ENCODE assay signal across 7 cellular contexts in the genomic region with DNA sequence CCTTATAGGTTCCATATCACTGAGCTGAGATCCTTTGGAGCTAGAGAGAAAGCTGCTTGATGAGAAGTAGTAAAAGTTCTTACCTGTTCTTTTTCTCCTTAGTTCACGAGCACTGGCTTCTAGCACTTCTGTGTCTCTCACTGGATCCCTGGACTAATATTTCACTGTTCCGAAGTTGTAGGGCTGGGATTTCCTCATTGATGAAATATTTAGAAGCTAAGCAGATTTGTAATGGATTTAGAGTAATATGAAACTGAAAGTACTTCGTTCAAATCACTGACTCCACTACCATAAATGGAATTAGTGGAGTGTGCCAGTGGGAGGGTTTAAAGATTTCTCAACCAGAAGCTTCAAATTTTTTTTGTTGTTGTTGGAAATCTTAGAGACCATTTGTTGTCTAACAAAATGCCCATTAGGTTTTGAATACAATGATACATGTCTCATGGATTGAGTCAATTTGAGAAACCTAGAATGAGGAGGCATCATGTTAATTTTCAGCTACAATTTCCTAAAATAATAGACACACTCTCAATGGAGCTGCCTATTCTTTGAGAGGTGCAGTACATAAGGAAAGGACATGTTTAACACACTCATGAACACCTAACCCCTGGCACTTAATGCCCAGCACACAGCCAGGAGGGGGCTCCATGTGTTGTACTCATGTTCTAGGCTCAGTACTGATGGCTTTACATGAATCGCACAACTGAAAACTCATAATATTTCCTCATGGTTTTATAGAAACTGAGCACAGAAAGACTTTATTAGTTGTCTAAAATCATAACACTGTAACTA. TPM values are rescaled to one million over a fixed set of nuclear protein-coding genes. Genes with fewer than 3 reads are reported as not detected.
DNase-seq lines count a peak whose midpoint lies in the region; ATAC-seq and TF ChIP-seq lines count a peak whose summit lies in the region.

Gene GBP1, minus strand, starts transcription at position 132 of the 792 bp plus-strand sequence. CDS start 1,974 bp downstream, outside the sequence.

- H3K23ac ChIP-seq in mesenchymal stem cell (ENCODE audit: low read length in 2 of 2): no peak within 1 kb of the TSS

- no peaks in the 10 kb centered on the region for H3K9me3 Mint-ChIP-seq in dendritic cell treated with granulocyte-macrophage colony-stimulating factor and Interleukin-4, amounts not matched to agents 40 ng/mL and 50 ng/mL, for 4 days

- H2BK12ac ChIP-seq in mesenchymal stem cell (ENCODE audit: low read length in 2 of 2): peak within 1 kb of the TSS in 1 of 2 experiments; percentile 79

- H2BK15ac ChIP-seq in mesenchymal stem cell (ENCODE audit: low read depth, poor library complexity, severe bottlenecking): no peak within 1 kb of the TSS

- H3K4me3 ChIP-seq in PC-9 (peak within 1 kb of the TSS; percentile 26; the same call in 1 of the 2 replicates), mesenchymal stem cell (ENCODE audit: insufficient read depth in 1 of 2, low read depth in 1 of 2, low read length in 2 of 2) (peak within 1 kb of the TSS; percentile 22 to 80), upper lobe of right lung (peak within 1 kb of the TSS; percentile 53)

- CTCF ChIA-PET in PC-9 (lab: Charles Lee): interaction anchor here (0.6 to 0.7 kb wide), 2 partner anchors 81 to 130 kb away, joined by 3 to 7 read pairs; no protein-coding TSS in a partner anchor

- H3K36me3 Mint-ChIP-seq in dendritic cell treated with granulocyte-macrophage colony-stimulating factor and Interleukin-4, amounts not matched to agents 40 ng/mL and 50 ng/mL, for 4 days (ENCODE audit: low read depth): peaks cover 2% of the 10 kb centered on the region

- peak within 1 kb of the TSS; percentile 94 for H3K9ac ChIP-seq in mesenchymal stem cell (ENCODE audit: low read length)

- H3K9me2 ChIP-seq in PC-9 (ENCODE audit: insufficient read depth): no peaks in the 10 kb centered on the region

- ATAC-seq in GM18517 (IDR thresholded peaks at IDR 0.05; ENCODE audit: unreplicated experiment) (peak; percentile 71), HG02642 (IDR thresholded peaks at IDR 0.05; ENCODE audit: poor library complexity, unreplicated experiment) (peak; percentile 59), upper lobe of right lung (peak; percentile 91)

- no peak within 1 kb of the TSS for H2BK120ac ChIP-seq in mesenchymal stem cell (ENCODE audit: low read depth, low read length)

- H3K9me3 ChIP-seq in PC-9 (ENCODE audit: insufficient read depth, low read depth): no peaks in the 10 kb centered on the region
- no peaks in the 10 kb centered on the region for H3K9me3 ChIP-seq in mesenchymal stem cell (ENCODE audit: control insufficient read depth, low read length)
- H3K9me3 ChIP-seq in upper lobe of right lung: no peaks in the 10 kb centered on the region

- H3K4me2 ChIP-seq in PC-9 (peak within 1 kb of the TSS; percentile 59), mesenchymal stem cell (ENCODE audit: low read length, poor library complexity, severe bottlenecking) (peak within 1 kb of the TSS; percentile 38)

- no peak within 1 kb of the TSS for H4K91ac ChIP-seq in mesenchymal stem cell (ENCODE audit: low read length)

- H3K79me1 ChIP-seq in mesenchymal stem cell (replicated peaks; ENCODE audit: low read length, poor library complexity, severe bottlenecking): peaks cover 2% of the 10 kb centered on the region

- H3K27me3 ChIP-seq in PC-9 (ENCODE audit: insufficient read depth, low read depth) (no peaks in the 10 kb centered on the region), mesenchymal stem cell (ENCODE audit: control insufficient read depth in 1 of 2, insufficient read depth in 1 of 2, low read length in 2 of 2) (no peaks in the 10 kb centered on the region), upper lobe of right lung (no peaks in the 10 kb centered on the region)

- H3K18ac ChIP-seq in mesenchymal stem cell (ENCODE audit: low read depth in 1 of 2, low read length in 2 of 2): no peak within 1 kb of the TSS

- POLR2A ChIA-PET in PC-9 (lab: Charles Lee; ENCODE audit: unreplicated experiment): interaction anchor here (0.6 to 0.8 kb wide), 5 partner anchors 41 to 795 kb away, joined by 3 to 11 read pairs (median 5); no protein-coding TSS in a partner anchor

- intact Hi-C loops in PC-9 (cut with micrococcal nuclease; ENCODE audit: unreplicated experiment) (loop anchor here (2.0 kb wide), 1 partner anchor 42 kb away; the partner anchor contains the start of gene GBP3), upper lobe of right lung (cut with DNase I) (no loop called here)
- intact Hi-C loops in dendritic cell treated with granulocyte-macrophage colony-stimulating factor and Interleukin-4, amounts not matched to agents 40 ng/mL and 50 ng/mL, for 4 days (cut with micrococcal nuclease): no loop called here

- no peak within 1 kb of the TSS for H2AK5ac ChIP-seq in mesenchymal stem cell (ENCODE audit: low read length, severe bottlenecking)

- H3K27ac ChIP-seq in PC-9 (0 out of 2 replicates have a peak within 1 kb of the TSS, but pooled peaks have one; percentile 1), mesenchymal stem cell (ENCODE audit: low read length, poor library complexity, severe bottlenecking) (peak within 1 kb of the TSS; percentile 75), upper lobe of right lung (peak within 1 kb of the TSS; percentile 87)

- peak within 1 kb of the TSS; percentile 76 for H3K27ac Mint-ChIP-seq in dendritic cell treated with granulocyte-macrophage colony-stimulating factor and Interleukin-4, amounts not matched to agents 40 ng/mL and 50 ng/mL, for 4 days

- no peaks in the 10 kb centered on the region for H3K36me3 ChIP-seq in PC-9 (ENCODE audit: low read depth)
- H3K36me3 ChIP-seq in mesenchymal stem cell (ENCODE audit: control insufficient read depth in 1 of 2, insufficient read depth in 2 of 2, low read depth in 1 of 2, low read length in 2 of 2): peaks cover 0 to 8% of the 10 kb centered on the region in 2 experiments
- H3K36me3 ChIP-seq in upper lobe of right lung: peaks cover 2% of the 10 kb centered on the region

- H2AFZ ChIP-seq in PC-9: peak within 1 kb of the TSS; percentile 32
- H2AFZ ChIP-seq in mesenchymal stem cell (ENCODE audit: low read depth, low read length): no peak within 1 kb of the TSS

- peak in 1 of 2 experiments; percentile 79 for DNase-seq in PC-9
- peak; percentile 91 for DNase-seq in mesenchymal stem cell
- DNase-seq in upper lobe of right lung: no peak
- no peak for DNase-seq in NCI-H2107 treated with DMSO at 0.1 percent for 48 hours (lab: John Stamatoyannopoulos, UW; ENCODE audit: unreplicated experiment)

- H3F3A ChIP-seq in PC-9 (ENCODE audit: insufficient read depth, low read depth): no peaks in the 10 kb centered on the region

- no peak within 1 kb of the TSS for H3K4ac ChIP-seq in mesenchymal stem cell (ENCODE audit: low read depth in 1 of 2, low read length in 2 of 2)

- H3K4me3 Mint-ChIP-seq in dendritic cell treated with granulocyte-macrophage colony-stimulating factor and Interleukin-4, amounts not matched to agents 40 ng/mL and 50 ng/mL, for 4 days: peak within 1 kb of the TSS; percentile 72

- H3K27me3 Mint-ChIP-seq in dendritic cell treated with granulocyte-macrophage colony-stimulating factor and Interleukin-4, amounts not matched to agents 40 ng/mL and 50 ng/mL, for 4 days: no peaks in the 10 kb centered on the region

- no peak within 1 kb of the TSS for H3K14ac ChIP-seq in mesenchymal stem cell (ENCODE audit: low read length in 2 of 2)

- no peak within 1 kb of the TSS for H4K8ac ChIP-seq in mesenchymal stem cell (ENCODE audit: low read length)

- H3K4me1 ChIP-seq in PC-9 (replicated peaks; ENCODE audit: insufficient read depth): 0 out of 2 replicates have a peak, but pooled peaks cover 7% of the 10 kb centered on the region
- peaks cover 3% of the 10 kb centered on the region for H3K4me1 ChIP-seq in mesenchymal stem cell (ENCODE audit: control insufficient read depth, insufficient read depth, low read depth, low read length)
- peaks cover 27% of the 10 kb centered on the region for H3K4me1 ChIP-seq in upper lobe of right lung

- peaks cover 21% of the 10 kb centered on the region for H3K4me1 Mint-ChIP-seq in dendritic cell treated with granulocyte-macrophage colony-stimulating factor and Interleukin-4, amounts not matched to agents 40 ng/mL and 50 ng/mL, for 4 days (ENCODE audit: low read depth)

- H2BK5ac ChIP-seq in mesenchymal stem cell (ENCODE audit: low read depth, low read length, poor library complexity, severe bottlenecking): no peak within 1 kb of the TSS

- TF ChIP-seq CTCF in PC-9 (conservative IDR thresholded peaks at IDR 0.05): no peak
- no peak for TF ChIP-seq CTCF in upper lobe of right lung (IDR thresholded peaks at IDR 0.05)

- H3K79me2 ChIP-seq in PC-9 (ENCODE audit: low read depth): no peaks in the 10 kb centered on the region

- WGBS in mesenchymal stem cell: 80% methylated on average over 2 of the region's 4 CpGs

- H4K20me1 ChIP-seq in PC-9 (ENCODE audit: insufficient read depth): no peaks in the 10 kb centered on the region

- no TSS peak for BruUV-seq in PC-9 (replicated peaks; lab: Mats Ljungman, UMichigan)

RNA-seq across cellular contexts. Expression of gene GBP1, which starts in this region (rescaled TPM):
- total RNA-seq in PC-9 (2021) (6.0 and 7.3 TPM in 2 replicates), upper lobe of right lung (42.2 TPM)
- 29.4 TPM for polyA plus RNA-seq in mesenchymal stem cell (2013, experiment 1 of 2)
- polyA plus RNA-seq in mesenchymal stem cell (2013, experiment 2 of 2): 27.3 TPM

Comparison
In these comparisons a context has a peak if more than half of its experiments do, and no peak if none do; other contexts are left out.
1. H3K27ac ChIP-seq: peak in every context shown above with its lines; median percentile 87 in upper lobe of right lung; 75 in mesenchymal stem cell; 1 in PC-9.